ENCODE assay signal across 8 cellular contexts in genomic region chr18:62186656-62187542, GRCh38. TPM values are rescaled to one million over a fixed set of nuclear protein-coding genes. Genes with fewer than 3 reads are reported as not detected.
DNase-seq lines count a peak whose midpoint lies in the region; ATAC-seq and TF ChIP-seq lines count a peak whose summit lies in the region.

Gene PIGN (minus strand): TSS chr18:62187056. CDS start chr18:62161353, 25,703 bp downstream.
Gene RELCH (plus strand): TSS chr18:62187255. CDS start chr18:62187506, 251 bp downstream.

- no peak for TF ChIP-seq CTCF in activated B cell treated with CpG ODN at 0.5 μM for 24 hours (IDR thresholded peaks at IDR 0.05)

- in situ Hi-C loops in GM18951 (cut with MboI; ENCODE audit: low sequenced_read_pairs, unreplicated experiment): loop anchor here (25.0 kb wide), 1 partner anchor 375 kb away; no protein-coding TSS in a partner anchor

- DNase-seq in AG08395 (ENCODE audit: low spot score) (peak; percentile 98), NCI-H345 (lab: John Stamatoyannopoulos, UW) (peak; percentile 99), activated B cell treated with CpG ODN at 0.5 μM for 24 hours (peak; percentile 73), immature natural killer cell (peak; percentile 96 to 97 (median 96)), smooth muscle cell of the brain vasculature (ENCODE audit: low read depth, low spot score) (peak; percentile 96)
- DNase-seq in central memory CD4-positive, alpha-beta T cell: peak; percentile 97

- intact Hi-C loops in activated B cell treated with CpG ODN at 0.5 μM for 24 hours (cut with micrococcal nuclease): loop anchor here (1.0 to 2.0 kb wide), 11 partner anchors 101 to 1235 kb away; partner anchors contain the start of genes KDSR, PHLPP1, VPS4B and ZCCHC2

- peak; percentile 93 for TF ChIP-seq POLR2A in GM18951 (IDR thresholded peaks at IDR 0.05; ENCODE audit: extremely low read depth, insufficient read depth, insufficient read length)

- peak within 1 kb of the TSS; percentile 95 for H3K27ac Mint-ChIP-seq in activated B cell treated with CpG ODN at 0.5 μM for 24 hours
- H3K27ac Mint-ChIP-seq in immature natural killer cell: peak within 1 kb of the TSS; percentile 94 to 98 (median 96)

- POLR2A ChIA-PET in activated B cell treated with CpG ODN at 0.5 μM for 24 hours (lab: Charles Lee): interaction anchor here (0.6 to 2.0 kb wide), 14 partner anchors 11 to 1235 kb away, joined by 3 to 10 read pairs (median 4); partner anchors contain the start of gene VPS4B

- H3K9me3 Mint-ChIP-seq in activated B cell treated with CpG ODN at 0.5 μM for 24 hours: no peaks in the 10 kb centered on the region
- H3K9me3 Mint-ChIP-seq in immature natural killer cell: no peaks in the 10 kb centered on the region

- H3K36me3 Mint-ChIP-seq in activated B cell treated with CpG ODN at 0.5 μM for 24 hours (ENCODE audit: low read depth): peaks cover 27% of the 10 kb centered on the region
- no peaks in the 10 kb centered on the region for H3K36me3 Mint-ChIP-seq in immature natural killer cell

- ATAC-seq in HG03196 (IDR thresholded peaks at IDR 0.05; ENCODE audit: unreplicated experiment) (peak; percentile 88), activated B cell treated with CpG ODN at 0.5 μM for 24 hours (ENCODE audit: low read depth) (peak; percentile 94)

- H3K4me3 Mint-ChIP-seq in activated B cell treated with CpG ODN at 0.5 μM for 24 hours (peak within 1 kb of the TSS; percentile 98), immature natural killer cell (peak within 1 kb of the TSS; percentile 99 to 100 (median 100))

- H3K4me1 Mint-ChIP-seq in activated B cell treated with CpG ODN at 0.5 μM for 24 hours (peaks cover 57% of the 10 kb centered on the region), immature natural killer cell (peaks cover 55 to 66% of the 10 kb centered on the region in 2 donors)

- CTCF ChIA-PET in activated B cell treated with CpG ODN at 0.5 μM for 24 hours (lab: Charles Lee): interaction anchor here (0.7 to 9.5 kb wide), 2 partner anchors 10 to 62 kb away, joined by 3 to 93 read pairs; no protein-coding TSS in a partner anchor

- H3K27me3 Mint-ChIP-seq in activated B cell treated with CpG ODN at 0.5 μM for 24 hours (no peaks in the 10 kb centered on the region), immature natural killer cell (ENCODE audit: low read depth in 3 of 3) (peaks cover 5 to 10% (median 8%) of the 10 kb centered on the region in 3 donors)

RNA-seq across cellular contexts. Expression of gene PIGN, which starts in this region (rescaled TPM):
- 26.4 and 29.4 TPM in 2 replicates for total RNA-seq in activated B cell treated with CpG ODN at 0.5 μM for 24 hours
- 10 to 100 TPM; 12.0 to 16.4 (median 13.8) TPM for polyA plus RNA-seq in immature natural killer cell

RNA-seq across cellular contexts. Expression of gene RELCH, which starts in this region (rescaled TPM):
- total RNA-seq in activated B cell treated with CpG ODN at 0.5 μM for 24 hours: 45.4 and 59.0 TPM in 2 replicates
- polyA plus RNA-seq in immature natural killer cell: 1 to 10 TPM; 4.5 to 7.9 (median 6.2) TPM

Comparison
In these comparisons a context has a peak if more than half of its experiments do, and no peak if none do; other contexts are left out.
1. Peak in every context shown above with its lines: DNase-seq and ATAC-seq.